In the genomic region with DNA sequence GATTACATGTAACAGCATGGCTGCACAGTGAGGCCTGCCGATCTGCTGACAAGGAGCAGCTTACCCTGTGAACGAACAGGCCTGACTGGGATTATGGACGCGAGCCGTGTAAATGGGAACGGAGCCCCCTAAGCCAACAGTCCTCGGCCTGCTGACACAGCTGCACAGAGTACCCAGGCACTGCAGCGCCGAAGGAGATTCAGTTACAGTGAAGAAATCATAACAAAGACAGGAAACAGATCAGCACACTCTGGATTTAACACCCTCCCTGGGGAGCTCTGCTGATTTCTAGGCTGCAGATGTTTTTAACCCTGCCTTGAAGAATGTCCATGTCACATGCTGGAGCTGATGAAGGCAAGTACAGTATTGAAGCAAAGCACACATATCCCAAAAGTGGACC, we compare ENCODE assay signal across 10 cellular contexts. TPM values are rescaled to one million over a fixed set of nuclear protein-coding genes. Genes with fewer than 3 reads are reported as not detected.
DNase-seq lines count a peak whose midpoint lies in the region; ATAC-seq, FAIRE-seq and TF ChIP-seq lines count a peak whose summit lies in the region.
"Had no signal": no experiment of that assay in that cellular context is flagged by ENCODE, and none has a peak within 500 bp of the region (broad histone marks: within the 10 kb centered on the region; RNA-seq: fewer than 3 reads in every experiment).

No MANE protein-coding gene starts in this region.

- H3K27ac ChIP-seq in fibroblast of lung (ENCODE audit: insufficient read depth, low read length) (peak overlapping the region; percentile 55), pancreas (no peak overlapping the region)

- H3K9me3 ChIP-seq in fibroblast of lung (ENCODE audit: control insufficient read depth, insufficient read depth, low read depth, low read length), result no peaks in the 10 kb centered on the region
- no peaks in the 10 kb centered on the region for H3K9me3 ChIP-seq in pancreas

- H3K9ac ChIP-seq in fibroblast of lung (ENCODE audit: insufficient read depth, low read length), result no peak overlapping the region

- peak; percentile 88 for DNase-seq in D341Med (ENCODE audit: low spot score)
- DNase-seq in NOMO-1 treated with DMSO at 0.1 percent for 48 hours (lab: John Stamatoyannopoulos, UW; ENCODE audit: unreplicated experiment), result peak; percentile 57
- peak; percentile 35 to 83 for DNase-seq in fibroblast of lung (ENCODE audit: low read depth in 2 of 2)
- DNase-seq in pancreas, result no peak
- DNase-seq in cerebellum (ENCODE audit: low spot score), result no peak
- DNase-seq in GM12891 (ENCODE audit: insufficient read length, low spot score), result no peak
- DNase-seq: natural killer cell had no signal

- TF ChIP-seq CTCF in fibroblast of lung (conservative IDR thresholded peaks at IDR 0.05 in 1 of 2, IDR thresholded peaks at IDR 0.05 in 1 of 2; ENCODE audit: low read depth in 1 of 2, low read length in 2 of 2) (no peak), pancreas (IDR thresholded peaks at IDR 0.05) (no peak)

- ATAC-seq in pancreas, result peak in 3 of 4 donors; percentile 60 to 73 (median 66)
- ATAC-seq in GM21381 (IDR thresholded peaks at IDR 0.05; ENCODE audit: unreplicated experiment), result no peak
- ATAC-seq in GM18517 (IDR thresholded peaks at IDR 0.05; ENCODE audit: unreplicated experiment), result no peak
- ATAC-seq: natural killer cell had no signal

- H3K4me1 ChIP-seq in fibroblast of lung (ENCODE audit: control insufficient read depth, extremely low read depth, insufficient read depth, low read length), result peaks cover 12% of the 10 kb centered on the region
- no peaks in the 10 kb centered on the region for H3K4me1 ChIP-seq in pancreas

- H3K27me3 ChIP-seq in fibroblast of lung (ENCODE audit: control insufficient read depth, insufficient read depth, low read length) (no peaks in the 10 kb centered on the region), pancreas (no peaks in the 10 kb centered on the region)

- no peak for TF ChIP-seq POLR2A in GM12891 (IDR thresholded peaks at IDR 0.05; ENCODE audit: low read depth, low read length)

- peak overlapping the region in 2 of 4 experiments; percentile 10 to 18 for H3K4me3 ChIP-seq in fibroblast of lung (replicated peaks in 1 of 4; ENCODE audit: control extremely low read depth in 1 of 4, insufficient read depth in 1 of 4, low read depth in 3 of 4, low read length in 4 of 4)
- H3K4me3 ChIP-seq in pancreas, result no peak overlapping the region

- H3K4me2 ChIP-seq in fibroblast of lung (ENCODE audit: extremely low read depth, insufficient read depth, low read length), result peak overlapping the region; percentile 70

- H2AFZ ChIP-seq in fibroblast of lung (ENCODE audit: low read length), result peak overlapping the region; percentile 50

- WGBS in pancreas, 2 donors, result 59 to 70% methylated on average over 9 of the region's 9 CpGs

- intact Hi-C loops in pancreas (cut with DNase I), result no loop called here

- FAIRE-seq in pancreas (lab: Jason Lieb, UNC), result no peak
- FAIRE-seq in GM12891 (lab: Jason Lieb, UNC), result no peak
- FAIRE-seq: G401.6 had no signal

- H3K36me3 ChIP-seq in fibroblast of lung (ENCODE audit: control insufficient read depth, insufficient read depth, low read length) (no peaks in the 10 kb centered on the region), pancreas (no peaks in the 10 kb centered on the region)

- no peaks in the 10 kb centered on the region for H3K79me2 ChIP-seq in fibroblast of lung (ENCODE audit: control insufficient read depth, insufficient read depth, low read length)

- H4K20me1 ChIP-seq in fibroblast of lung (ENCODE audit: control insufficient read depth, extremely low read depth, insufficient read depth, low read length), result no peaks in the 10 kb centered on the region

TF ChIP-seq in GM12891, 5 proteins besides CTCF, POLR2A, EP300 and RAD21:
- TF ChIP-seq POU2F2 (IDR thresholded peaks at IDR 0.05; ENCODE audit: low read depth, low read length) (no peak), TAF1 (IDR thresholded peaks at IDR 0.05; ENCODE audit: low read depth, low read length) (no peak), POLR2AphosphoS5 (IDR thresholded peaks at IDR 0.05; ENCODE audit: low read depth, low read length) (no peak), SPI1 (IDR thresholded peaks at IDR 0.05; ENCODE audit: low read depth, low read length) (no peak), PAX5 (IDR thresholded peaks at IDR 0.05; ENCODE audit: insufficient read depth, low read length, severe bottlenecking) (no peak)

RNA-seq across cellular contexts. Expression of gene COLEC12, which starts 43.4 kb away (rescaled TPM):
- total RNA-seq in fibroblast of lung, result 24.8 and 60.6 TPM in 2 replicates
- polyA plus RNA-seq in fibroblast of lung, result 20.0 and 44.1 TPM in 2 replicates
- polyA plus RNA-seq in fibroblast of lung (2012), result 13.7 and 32.9 TPM in 2 replicates
- 3.8 and 6.3 TPM in 2 replicates for polyA minus RNA-seq in fibroblast of lung (ENCODE audit: low replicate concordance)
- total RNA-seq in pancreas, result 1 to 10 TPM in 4 of 6 donors, under 1 TPM in 2; 0.56 to 5.5 (median 2.5) TPM
- under 1 TPM; 0.35 to 0.76 TPM for polyA plus RNA-seq in pancreas
- 25.3 TPM for total RNA-seq in cerebellum
- 0.03 TPM for polyA plus RNA-seq in GM12891 (2012; ENCODE audit: low read depth, missing spikeins)
- total RNA-seq: natural killer cell had no signal

Comparison
In these comparisons a context has a peak if more than half of its experiments do, and no peak if none do; other contexts are left out.
1. DNase-seq: peak in D341Med (single experiment), NOMO-1 treated with DMSO at 0.1 percent for 48 hours (single experiment) and fibroblast of lung (2 of 2); none in pancreas (0 of 6), cerebellum (single experiment) and GM12891 (single experiment).
2. ATAC-seq: peak in pancreas (3 of 4); none in GM21381 (single experiment) and GM18517 (single experiment).